32 cellular contexts compared by ENCODE assay signal in the genomic region with DNA sequence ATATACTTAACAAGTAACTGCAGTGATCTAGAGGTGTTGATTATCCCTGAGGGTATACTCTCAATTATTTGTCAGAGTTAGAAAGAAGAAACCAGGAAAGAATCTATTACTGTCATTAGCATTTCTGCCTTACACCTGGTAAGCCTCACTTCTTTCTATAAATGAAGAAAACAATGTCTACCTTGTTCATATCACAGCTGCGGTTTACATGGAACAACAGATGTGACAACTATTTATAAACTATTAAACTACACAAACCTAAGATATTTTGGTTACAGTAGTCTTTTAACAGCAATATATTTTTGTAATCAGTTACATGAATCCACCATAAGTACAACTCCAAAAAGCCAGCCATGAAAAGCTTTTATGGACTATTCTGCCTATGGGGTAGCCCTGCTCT.
"Had no signal": no experiment of that assay in that cellular context is flagged by ENCODE, and none has a peak within 500 bp of the region (broad histone marks: within the 10 kb centered on the region; RNA-seq: fewer than 3 reads in every experiment).

No MANE protein-coding gene starts in this region.

- H3K4me1 ChIP-seq: adrenal gland, body of pancreas, esophagus muscularis mucosa, foreskin keratinocyte, gastrocnemius medialis, heart right ventricle had no signal

- H3K4me2 ChIP-seq: hepatocyte had no signal

- H3K27ac ChIP-seq: adrenal gland, body of pancreas, esophagus muscularis mucosa, foreskin keratinocyte, gastrocnemius medialis, heart right ventricle, hepatocyte had no signal

- H3K4me3 Mint-ChIP-seq: activated CD4-positive, alpha-beta memory T cell treated with anti-CD3 and anti-CD28 coated beads, Interleukin-2, amount 10 ng/mL, durations not matched to agents 7 days and 5 days; activated CD4-positive, alpha-beta T cell treated with anti-CD3 and anti-CD28 coated beads, Interleukin-2, amount 10 ng/mL, durations not matched to agents 7 days and 5 days; activated naive CD4-positive, alpha-beta T cell treated with anti-CD3 and anti-CD28 coated beads for 36 hours; activated naive CD4-positive, alpha-beta T cell treated with anti-CD3 and anti-CD28 coated beads, Interleukin-2, amount 50 U/mL, for 24 hours; activated naive CD8-positive, alpha-beta T cell treated with anti-CD3 and anti-CD28 coated beads for 36 hours; activated naive CD8-positive, alpha-beta T cell treated with anti-CD3 and anti-CD28 coated beads, Interleukin-2, amount 50 U/mL, for 24 hours; activated T-cell treated with anti-CD3 and anti-CD28 coated beads, Interleukin-2, amount 50 U/mL, for 24 hours; activated T-helper 17 cell treated with anti-CD3 and anti-CD28 coated beads, Interleukin-2, amount 50 U/mL, for 72 hours; effector memory CD8-positive, alpha-beta T cell had no signal

- H3K9me3 ChIP-seq: adrenal gland, body of pancreas, esophagus muscularis mucosa, gastrocnemius medialis, heart right ventricle had no signal

- H3K79me2 ChIP-seq: hepatocyte had no signal

- H3K27me3 Mint-ChIP-seq: activated CD4-positive, alpha-beta memory T cell treated with anti-CD3 and anti-CD28 coated beads, Interleukin-2, amount 10 ng/mL, durations not matched to agents 7 days and 5 days; activated CD4-positive, alpha-beta T cell treated with anti-CD3 and anti-CD28 coated beads, Interleukin-2, amount 10 ng/mL, durations not matched to agents 7 days and 5 days; activated naive CD4-positive, alpha-beta T cell treated with anti-CD3 and anti-CD28 coated beads, Interleukin-2, amount 50 U/mL, for 24 hours; activated naive CD8-positive, alpha-beta T cell treated with anti-CD3 and anti-CD28 coated beads for 36 hours; activated naive CD8-positive, alpha-beta T cell treated with anti-CD3 and anti-CD28 coated beads, Interleukin-2, amount 50 U/mL, for 24 hours; activated T-cell treated with anti-CD3 and anti-CD28 coated beads, Interleukin-2, amount 50 U/mL, for 24 hours; activated T-helper 17 cell treated with anti-CD3 and anti-CD28 coated beads, Interleukin-2, amount 50 U/mL, for 72 hours; effector memory CD8-positive, alpha-beta T cell had no signal

- H3K27me3 ChIP-seq: adrenal gland, body of pancreas, esophagus muscularis mucosa, foreskin keratinocyte, gastrocnemius medialis, heart right ventricle, hepatocyte had no signal

- FAIRE-seq: colon had no signal

- DNase-seq: activated CD4-positive, alpha-beta memory T cell treated with anti-CD3 and anti-CD28 coated beads, Interleukin-2, amount 10 ng/mL, durations not matched to agents 7 days and 5 days; activated CD4-positive, alpha-beta T cell treated with anti-CD3 and anti-CD28 coated beads for 1 hour; activated CD4-positive, alpha-beta T cell treated with anti-CD3 and anti-CD28 coated beads for 4 hours; activated CD4-positive, alpha-beta T cell treated with anti-CD3 and anti-CD28 coated beads, Interleukin-2, amount 10 ng/mL, durations not matched to agents 7 days and 5 days; activated CD4-positive, alpha-beta T cell treated with anti-CD3 and anti-CD28 coated beads, Interleukin-2, amount 50 U/mL, for 4 hours; activated CD8-positive, alpha-beta memory T cell treated with anti-CD3 and anti-CD28 coated beads, Interleukin-2, amount 50 U/mL, for 48 hours; activated effector memory CD4-positive, alpha-beta T cell treated with Interleukin-2 at 50 U/mL for 16 hours; activated gamma-delta T cell treated with Interleukin-2 at 50 U/mL for 16 hours; activated naive CD4-positive, alpha-beta T cell treated with anti-CD3 and anti-CD28 coated beads for 36 hours; activated naive CD8-positive, alpha-beta T cell treated with anti-CD3 and anti-CD28 coated beads for 36 hours; activated naive CD8-positive, alpha-beta T cell treated with anti-CD3 and anti-CD28 coated beads, Interleukin-2, amount 50 U/mL, for 24 hours; activated T-cell treated with anti-CD3 and anti-CD28 coated beads for 4 hours; activated T-cell treated with anti-CD3 and anti-CD28 coated beads, Interleukin-2, amount 50 U/mL, for 24 hours; adrenal gland; amygdala; aorta; body of pancreas; caudate nucleus; cortex of kidney; dermis blood vessel endothelial cell; effector CD4-positive, alpha-beta T cell; effector memory CD8-positive, alpha-beta T cell; erythroblast; foreskin keratinocyte; gastrocnemius medialis; heart right ventricle; T-helper 2 cell had no signal

- ATAC-seq: activated naive CD8-positive, alpha-beta T cell treated with anti-CD3 and anti-CD28 coated beads, Interleukin-2, amount 50 U/mL, for 24 hours; activated T-helper 17 cell treated with anti-CD3 and anti-CD28 coated beads, Interleukin-2, amount 50 U/mL, for 72 hours; body of pancreas; effector memory CD8-positive, alpha-beta T cell; foreskin keratinocyte; gastrocnemius medialis; heart right ventricle had no signal

- H3K27ac Mint-ChIP-seq: activated CD4-positive, alpha-beta T cell treated with anti-CD3 and anti-CD28 coated beads, Interleukin-2, amount 10 ng/mL, durations not matched to agents 7 days and 5 days; activated naive CD4-positive, alpha-beta T cell treated with anti-CD3 and anti-CD28 coated beads for 36 hours; activated naive CD8-positive, alpha-beta T cell treated with anti-CD3 and anti-CD28 coated beads, Interleukin-2, amount 50 U/mL, for 24 hours had no signal

- H3K9me3 Mint-ChIP-seq: activated CD4-positive, alpha-beta memory T cell treated with anti-CD3 and anti-CD28 coated beads, Interleukin-2, amount 10 ng/mL, durations not matched to agents 7 days and 5 days; activated CD4-positive, alpha-beta T cell treated with anti-CD3 and anti-CD28 coated beads, Interleukin-2, amount 10 ng/mL, durations not matched to agents 7 days and 5 days; activated naive CD4-positive, alpha-beta T cell treated with anti-CD3 and anti-CD28 coated beads for 36 hours; activated naive CD4-positive, alpha-beta T cell treated with anti-CD3 and anti-CD28 coated beads, Interleukin-2, amount 50 U/mL, for 24 hours; activated naive CD8-positive, alpha-beta T cell treated with anti-CD3 and anti-CD28 coated beads for 36 hours; activated naive CD8-positive, alpha-beta T cell treated with anti-CD3 and anti-CD28 coated beads, Interleukin-2, amount 50 U/mL, for 24 hours; activated T-cell treated with anti-CD3 and anti-CD28 coated beads, Interleukin-2, amount 50 U/mL, for 24 hours; activated T-helper 17 cell treated with anti-CD3 and anti-CD28 coated beads, Interleukin-2, amount 50 U/mL, for 72 hours; effector memory CD8-positive, alpha-beta T cell had no signal

- H3K4me3 ChIP-seq: adrenal gland, body of pancreas, esophagus muscularis mucosa, gastrocnemius medialis, heart right ventricle, hepatocyte had no signal

- H2AFZ ChIP-seq: hepatocyte had no signal

- H3K4me1 Mint-ChIP-seq: activated CD4-positive, alpha-beta memory T cell treated with anti-CD3 and anti-CD28 coated beads, Interleukin-2, amount 10 ng/mL, durations not matched to agents 7 days and 5 days; activated CD4-positive, alpha-beta T cell treated with anti-CD3 and anti-CD28 coated beads, Interleukin-2, amount 10 ng/mL, durations not matched to agents 7 days and 5 days; activated naive CD4-positive, alpha-beta T cell treated with anti-CD3 and anti-CD28 coated beads, Interleukin-2, amount 50 U/mL, for 24 hours; activated naive CD8-positive, alpha-beta T cell treated with anti-CD3 and anti-CD28 coated beads, Interleukin-2, amount 50 U/mL, for 24 hours; activated T-helper 17 cell treated with anti-CD3 and anti-CD28 coated beads, Interleukin-2, amount 50 U/mL, for 72 hours had no signal
